In the genomic region with DNA sequence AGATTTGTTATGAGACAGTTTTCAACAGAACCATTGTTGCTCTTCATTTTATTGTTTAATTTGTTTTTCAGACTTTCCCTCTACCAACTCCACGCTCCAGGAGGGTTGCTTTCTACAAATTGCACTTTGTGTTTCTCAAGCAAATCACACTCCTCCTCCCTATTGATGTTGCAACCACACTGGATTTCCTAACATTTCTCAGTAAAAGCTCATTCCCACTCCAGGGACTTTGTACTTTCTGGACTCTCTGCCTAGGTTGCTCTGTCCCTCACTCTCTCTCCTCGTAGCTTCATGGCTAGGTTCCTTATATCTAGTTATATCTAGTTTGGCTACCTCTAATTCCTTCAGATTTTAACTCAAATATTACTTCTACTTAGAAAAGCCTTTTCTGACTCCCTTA, we compare ENCODE assay signal across 1 cellular context.
TF ChIP-seq lines count a peak whose summit lies in the region.

No MANE protein-coding gene starts in this region.

TF ChIP-seq in HepG2, 621 proteins besides CTCF, POLR2A, EP300 and RAD21 (continued from another document and continues in another):
- TF ChIP-seq, protein P1, sequence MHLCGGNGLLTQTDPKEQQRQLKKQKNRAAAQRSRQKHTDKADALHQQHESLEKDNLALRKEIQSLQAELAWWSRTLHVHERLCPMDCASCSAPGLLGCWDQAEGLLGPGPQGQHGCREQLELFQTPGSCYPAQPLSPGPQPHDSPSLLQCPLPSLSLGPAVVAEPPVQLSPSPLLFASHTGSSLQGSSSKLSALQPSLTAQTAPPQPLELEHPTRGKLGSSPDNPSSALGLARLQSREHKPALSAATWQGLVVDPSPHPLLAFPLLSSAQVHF (CRISPR knock-in tag; IDR thresholded peaks at IDR 0.05), result no peak
- TF ChIP-seq SRSF1 (optimal IDR thresholded peaks at IDR 0.05; ENCODE audit: low read depth, low read length) (no peak), ZFP37 (CRISPR knock-in tag; IDR thresholded peaks at IDR 0.05; ENCODE audit: borderline replicate concordance) (no peak), TBX2 (CRISPR knock-in tag; IDR thresholded peaks at IDR 0.05; ENCODE audit: borderline replicate concordance) (0 out of 2 replicates have a peak, but pooled peaks have one; percentile 32), TBP (CRISPR knock-in tag; IDR thresholded peaks at IDR 0.05) (no peak), RBM22 (optimal IDR thresholded peaks at IDR 0.05; ENCODE audit: low read length) (no peak), KDM6A (CRISPR knock-in tag; IDR thresholded peaks at IDR 0.05; ENCODE audit: low read depth) (peak; percentile 85; the same call in 1 of the 2 replicates), MYC (CRISPR knock-in tag; IDR thresholded peaks at IDR 0.05; ENCODE audit: borderline replicate concordance) (no peak), ZSCAN9 (CRISPR knock-in tag; IDR thresholded peaks at IDR 0.05; ENCODE audit: borderline replicate concordance) (peak; percentile 61; the same call in 1 of the 2 replicates), KDM2A (CRISPR knock-in tag; IDR thresholded peaks at IDR 0.05; ENCODE audit: borderline replicate concordance, low read depth) (no peak), ZNF788 (CRISPR knock-in tag; IDR thresholded peaks at IDR 0.05; ENCODE audit: borderline replicate concordance) (no peak), ZFP62 (CRISPR knock-in tag; IDR thresholded peaks at IDR 0.05) (no peak), DR1 (CRISPR knock-in tag; IDR thresholded peaks at IDR 0.05) (no peak), ZNF292 (CRISPR knock-in tag; IDR thresholded peaks at IDR 0.05; ENCODE audit: borderline replicate concordance, low read depth) (peak; percentile 75; the same call in 1 of the 2 replicates), NFE2L2 (IDR thresholded peaks at IDR 0.05; ENCODE audit: low read length) (no peak), ZFP36L1 (CRISPR knock-in tag; IDR thresholded peaks at IDR 0.05) (no peak), ZNF737 (CRISPR knock-in tag; IDR thresholded peaks at IDR 0.05; ENCODE audit: borderline replicate concordance) (no peak), CENPT (CRISPR knock-in tag; IDR thresholded peaks at IDR 0.05; ENCODE audit: low read depth) (no peak), PAWR (CRISPR knock-in tag; IDR thresholded peaks at IDR 0.05; ENCODE audit: borderline replicate concordance) (no peak)
- TF ChIP-seq, protein P2, sequence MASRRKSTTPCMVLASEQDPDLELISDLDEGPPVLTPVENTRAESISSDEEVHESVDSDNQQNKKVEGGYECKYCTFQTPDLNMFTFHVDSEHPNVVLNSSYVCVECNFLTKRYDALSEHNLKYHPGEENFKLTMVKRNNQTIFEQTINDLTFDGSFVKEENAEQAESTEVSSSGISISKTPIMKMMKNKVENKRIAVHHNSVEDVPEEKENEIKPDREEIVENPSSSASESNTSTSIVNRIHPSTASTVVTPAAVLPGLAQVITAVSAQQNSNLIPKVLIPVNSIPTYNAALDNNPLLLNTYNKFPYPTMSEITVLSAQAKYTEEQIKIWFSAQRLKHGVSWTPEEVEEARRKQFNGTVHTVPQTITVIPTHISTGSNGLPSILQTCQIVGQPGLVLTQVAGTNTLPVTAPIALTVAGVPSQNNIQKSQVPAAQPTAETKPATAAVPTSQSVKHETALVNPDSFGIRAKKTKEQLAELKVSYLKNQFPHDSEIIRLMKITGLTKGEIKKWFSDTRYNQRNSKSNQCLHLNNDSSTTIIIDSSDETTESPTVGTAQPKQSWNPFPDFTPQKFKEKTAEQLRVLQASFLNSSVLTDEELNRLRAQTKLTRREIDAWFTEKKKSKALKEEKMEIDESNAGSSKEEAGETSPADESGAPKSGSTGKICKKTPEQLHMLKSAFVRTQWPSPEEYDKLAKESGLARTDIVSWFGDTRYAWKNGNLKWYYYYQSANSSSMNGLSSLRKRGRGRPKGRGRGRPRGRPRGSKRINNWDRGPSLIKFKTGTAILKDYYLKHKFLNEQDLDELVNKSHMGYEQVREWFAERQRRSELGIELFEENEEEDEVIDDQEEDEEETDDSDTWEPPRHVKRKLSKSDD (CRISPR knock-in tag; IDR thresholded peaks at IDR 0.05; ENCODE audit: low read depth), result no peak
- TF ChIP-seq, protein P3, sequence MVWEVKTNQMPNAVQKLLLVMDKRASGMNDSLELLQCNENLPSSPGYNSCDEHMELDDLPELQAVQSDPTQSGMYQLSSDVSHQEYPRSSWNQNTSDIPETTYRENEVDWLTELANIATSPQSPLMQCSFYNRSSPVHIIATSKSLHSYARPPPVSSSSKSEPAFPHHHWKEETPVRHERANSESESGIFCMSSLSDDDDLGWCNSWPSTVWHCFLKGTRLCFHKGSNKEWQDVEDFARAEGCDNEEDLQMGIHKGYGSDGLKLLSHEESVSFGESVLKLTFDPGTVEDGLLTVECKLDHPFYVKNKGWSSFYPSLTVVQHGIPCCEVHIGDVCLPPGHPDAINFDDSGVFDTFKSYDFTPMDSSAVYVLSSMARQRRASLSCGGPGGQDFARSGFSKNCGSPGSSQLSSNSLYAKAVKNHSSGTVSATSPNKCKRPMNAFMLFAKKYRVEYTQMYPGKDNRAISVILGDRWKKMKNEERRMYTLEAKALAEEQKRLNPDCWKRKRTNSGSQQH (CRISPR knock-in tag; IDR thresholded peaks at IDR 0.05; ENCODE audit: low read depth), result peak; percentile 43; the same call in 1 of the 2 replicates
- TF ChIP-seq, protein P4, sequence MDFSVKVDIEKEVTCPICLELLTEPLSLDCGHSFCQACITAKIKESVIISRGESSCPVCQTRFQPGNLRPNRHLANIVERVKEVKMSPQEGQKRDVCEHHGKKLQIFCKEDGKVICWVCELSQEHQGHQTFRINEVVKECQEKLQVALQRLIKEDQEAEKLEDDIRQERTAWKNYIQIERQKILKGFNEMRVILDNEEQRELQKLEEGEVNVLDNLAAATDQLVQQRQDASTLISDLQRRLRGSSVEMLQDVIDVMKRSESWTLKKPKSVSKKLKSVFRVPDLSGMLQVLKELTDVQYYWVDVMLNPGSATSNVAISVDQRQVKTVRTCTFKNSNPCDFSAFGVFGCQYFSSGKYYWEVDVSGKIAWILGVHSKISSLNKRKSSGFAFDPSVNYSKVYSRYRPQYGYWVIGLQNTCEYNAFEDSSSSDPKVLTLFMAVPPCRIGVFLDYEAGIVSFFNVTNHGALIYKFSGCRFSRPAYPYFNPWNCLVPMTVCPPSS (IDR thresholded peaks at IDR 0.05), result no peak
- TF ChIP-seq, protein P5, sequence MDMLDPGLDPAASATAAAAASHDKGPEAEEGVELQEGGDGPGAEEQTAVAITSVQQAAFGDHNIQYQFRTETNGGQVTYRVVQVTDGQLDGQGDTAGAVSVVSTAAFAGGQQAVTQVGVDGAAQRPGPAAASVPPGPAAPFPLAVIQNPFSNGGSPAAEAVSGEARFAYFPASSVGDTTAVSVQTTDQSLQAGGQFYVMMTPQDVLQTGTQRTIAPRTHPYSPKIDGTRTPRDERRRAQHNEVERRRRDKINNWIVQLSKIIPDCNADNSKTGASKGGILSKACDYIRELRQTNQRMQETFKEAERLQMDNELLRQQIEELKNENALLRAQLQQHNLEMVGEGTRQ (IDR thresholded peaks at IDR 0.05; ENCODE audit: low read depth, low read length), result no peak
- TF ChIP-seq, protein P5 (CRISPR knock-in tag; IDR thresholded peaks at IDR 0.05; ENCODE audit: borderline replicate concordance), result no peak
- TF ChIP-seq, protein P6, sequence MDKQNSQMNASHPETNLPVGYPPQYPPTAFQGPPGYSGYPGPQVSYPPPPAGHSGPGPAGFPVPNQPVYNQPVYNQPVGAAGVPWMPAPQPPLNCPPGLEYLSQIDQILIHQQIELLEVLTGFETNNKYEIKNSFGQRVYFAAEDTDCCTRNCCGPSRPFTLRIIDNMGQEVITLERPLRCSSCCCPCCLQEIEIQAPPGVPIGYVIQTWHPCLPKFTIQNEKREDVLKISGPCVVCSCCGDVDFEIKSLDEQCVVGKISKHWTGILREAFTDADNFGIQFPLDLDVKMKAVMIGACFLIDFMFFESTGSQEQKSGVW (CRISPR knock-in tag; IDR thresholded peaks at IDR 0.05; ENCODE audit: borderline replicate concordance), result no peak
- TF ChIP-seq, protein P7, sequence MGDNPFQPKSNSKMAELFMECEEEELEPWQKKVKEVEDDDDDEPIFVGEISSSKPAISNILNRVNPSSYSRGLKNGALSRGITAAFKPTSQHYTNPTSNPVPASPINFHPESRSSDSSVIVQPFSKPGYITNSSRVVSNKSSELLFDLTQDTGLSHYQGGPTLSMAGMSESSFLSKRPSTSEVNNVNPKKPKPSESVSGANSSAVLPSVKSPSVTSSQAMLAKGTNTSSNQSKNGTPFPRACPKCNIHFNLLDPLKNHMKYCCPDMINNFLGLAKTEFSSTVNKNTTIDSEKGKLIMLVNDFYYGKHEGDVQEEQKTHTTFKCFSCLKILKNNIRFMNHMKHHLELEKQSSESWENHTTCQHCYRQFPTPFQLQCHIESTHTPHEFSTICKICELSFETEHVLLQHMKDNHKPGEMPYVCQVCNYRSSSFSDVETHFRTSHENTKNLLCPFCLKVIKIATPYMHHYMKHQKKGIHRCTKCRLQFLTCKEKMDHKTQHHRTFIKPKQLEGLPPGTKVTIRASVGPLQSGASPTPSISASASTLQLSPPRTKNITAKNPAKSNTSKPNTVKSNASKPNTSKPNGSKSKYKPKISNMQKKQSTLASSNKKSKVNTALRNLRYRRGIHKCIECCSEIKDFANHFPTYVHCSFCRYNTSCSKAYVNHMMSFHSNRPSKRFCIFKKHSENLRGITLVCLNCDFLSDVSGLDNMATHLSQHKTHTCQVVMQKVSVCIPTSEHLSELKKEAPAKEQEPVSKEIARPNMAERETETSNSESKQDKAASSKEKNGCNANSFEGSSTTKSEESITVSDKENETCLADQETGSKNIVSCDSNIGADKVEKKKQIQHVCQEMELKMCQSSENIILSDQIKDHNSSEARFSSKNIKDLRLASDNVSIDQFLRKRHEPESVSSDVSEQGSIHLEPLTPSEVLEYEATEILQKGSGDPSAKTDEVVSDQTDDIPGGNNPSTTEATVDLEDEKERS (CRISPR knock-in tag; IDR thresholded peaks at IDR 0.05), result peak; percentile 53; the same call in 1 of the 2 replicates
- TF ChIP-seq, protein P8, sequence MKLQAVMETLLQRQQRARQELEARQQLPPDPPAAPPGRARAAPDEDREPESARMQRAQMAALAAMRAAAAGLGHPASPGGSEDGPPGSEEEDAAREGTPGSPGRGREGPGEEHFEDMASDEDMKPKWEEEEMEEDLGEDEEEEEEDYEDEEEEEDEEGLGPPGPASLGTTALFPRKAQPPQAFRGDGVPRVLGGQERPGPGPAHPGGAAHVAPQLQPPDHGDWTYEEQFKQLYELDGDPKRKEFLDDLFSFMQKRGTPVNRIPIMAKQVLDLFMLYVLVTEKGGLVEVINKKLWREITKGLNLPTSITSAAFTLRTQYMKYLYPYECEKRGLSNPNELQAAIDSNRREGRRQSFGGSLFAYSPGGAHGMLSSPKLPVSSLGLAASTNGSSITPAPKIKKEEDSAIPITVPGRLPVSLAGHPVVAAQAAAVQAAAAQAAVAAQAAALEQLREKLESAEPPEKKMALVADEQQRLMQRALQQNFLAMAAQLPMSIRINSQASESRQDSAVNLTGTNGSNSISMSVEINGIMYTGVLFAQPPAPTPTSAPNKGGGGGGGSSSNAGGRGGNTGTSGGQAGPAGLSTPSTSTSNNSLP (IDR thresholded peaks at IDR 0.05; ENCODE audit: low read depth, low read length), result peak; percentile 66
- TF ChIP-seq, protein P9, sequence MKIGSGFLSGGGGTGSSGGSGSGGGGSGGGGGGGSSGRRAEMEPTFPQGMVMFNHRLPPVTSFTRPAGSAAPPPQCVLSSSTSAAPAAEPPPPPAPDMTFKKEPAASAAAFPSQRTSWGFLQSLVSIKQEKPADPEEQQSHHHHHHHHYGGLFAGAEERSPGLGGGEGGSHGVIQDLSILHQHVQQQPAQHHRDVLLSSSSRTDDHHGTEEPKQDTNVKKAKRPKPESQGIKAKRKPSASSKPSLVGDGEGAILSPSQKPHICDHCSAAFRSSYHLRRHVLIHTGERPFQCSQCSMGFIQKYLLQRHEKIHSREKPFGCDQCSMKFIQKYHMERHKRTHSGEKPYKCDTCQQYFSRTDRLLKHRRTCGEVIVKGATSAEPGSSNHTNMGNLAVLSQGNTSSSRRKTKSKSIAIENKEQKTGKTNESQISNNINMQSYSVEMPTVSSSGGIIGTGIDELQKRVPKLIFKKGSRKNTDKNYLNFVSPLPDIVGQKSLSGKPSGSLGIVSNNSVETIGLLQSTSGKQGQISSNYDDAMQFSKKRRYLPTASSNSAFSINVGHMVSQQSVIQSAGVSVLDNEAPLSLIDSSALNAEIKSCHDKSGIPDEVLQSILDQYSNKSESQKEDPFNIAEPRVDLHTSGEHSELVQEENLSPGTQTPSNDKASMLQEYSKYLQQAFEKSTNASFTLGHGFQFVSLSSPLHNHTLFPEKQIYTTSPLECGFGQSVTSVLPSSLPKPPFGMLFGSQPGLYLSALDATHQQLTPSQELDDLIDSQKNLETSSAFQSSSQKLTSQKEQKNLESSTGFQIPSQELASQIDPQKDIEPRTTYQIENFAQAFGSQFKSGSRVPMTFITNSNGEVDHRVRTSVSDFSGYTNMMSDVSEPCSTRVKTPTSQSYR (CRISPR knock-in tag; IDR thresholded peaks at IDR 0.05; ENCODE audit: borderline replicate concordance), result peak; percentile 81
- TF ChIP-seq, protein P10, sequence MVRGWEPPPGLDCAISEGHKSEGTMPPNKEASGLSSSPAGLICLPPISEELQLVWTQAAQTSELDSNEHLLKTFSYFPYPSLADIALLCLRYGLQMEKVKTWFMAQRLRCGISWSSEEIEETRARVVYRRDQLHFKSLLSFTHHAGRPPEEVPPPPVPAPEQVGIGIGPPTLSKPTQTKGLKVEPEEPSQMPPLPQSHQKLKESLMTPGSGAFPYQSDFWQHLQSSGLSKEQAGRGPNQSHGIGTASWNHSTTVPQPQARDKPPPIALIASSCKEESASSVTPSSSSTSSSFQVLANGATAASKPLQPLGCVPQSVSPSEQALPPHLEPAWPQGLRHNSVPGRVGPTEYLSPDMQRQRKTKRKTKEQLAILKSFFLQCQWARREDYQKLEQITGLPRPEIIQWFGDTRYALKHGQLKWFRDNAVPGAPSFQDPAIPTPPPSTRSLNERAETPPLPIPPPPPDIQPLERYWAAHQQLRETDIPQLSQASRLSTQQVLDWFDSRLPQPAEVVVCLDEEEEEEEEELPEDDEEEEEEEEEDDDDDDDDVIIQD (CRISPR knock-in tag; IDR thresholded peaks at IDR 0.05; ENCODE audit: low read depth), result peak; percentile 90; the same call in 1 of the 2 replicates
- TF ChIP-seq, protein P11, sequence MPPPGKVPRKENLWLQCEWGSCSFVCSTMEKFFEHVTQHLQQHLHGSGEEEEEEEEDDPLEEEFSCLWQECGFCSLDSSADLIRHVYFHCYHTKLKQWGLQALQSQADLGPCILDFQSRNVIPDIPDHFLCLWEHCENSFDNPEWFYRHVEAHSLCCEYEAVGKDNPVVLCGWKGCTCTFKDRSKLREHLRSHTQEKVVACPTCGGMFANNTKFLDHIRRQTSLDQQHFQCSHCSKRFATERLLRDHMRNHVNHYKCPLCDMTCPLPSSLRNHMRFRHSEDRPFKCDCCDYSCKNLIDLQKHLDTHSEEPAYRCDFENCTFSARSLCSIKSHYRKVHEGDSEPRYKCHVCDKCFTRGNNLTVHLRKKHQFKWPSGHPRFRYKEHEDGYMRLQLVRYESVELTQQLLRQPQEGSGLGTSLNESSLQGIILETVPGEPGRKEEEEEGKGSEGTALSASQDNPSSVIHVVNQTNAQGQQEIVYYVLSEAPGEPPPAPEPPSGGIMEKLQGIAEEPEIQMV (CRISPR knock-in tag; IDR thresholded peaks at IDR 0.05; ENCODE audit: low read depth), result no peak
